ENCODE assay signal across 8 cellular contexts in the genomic region with DNA sequence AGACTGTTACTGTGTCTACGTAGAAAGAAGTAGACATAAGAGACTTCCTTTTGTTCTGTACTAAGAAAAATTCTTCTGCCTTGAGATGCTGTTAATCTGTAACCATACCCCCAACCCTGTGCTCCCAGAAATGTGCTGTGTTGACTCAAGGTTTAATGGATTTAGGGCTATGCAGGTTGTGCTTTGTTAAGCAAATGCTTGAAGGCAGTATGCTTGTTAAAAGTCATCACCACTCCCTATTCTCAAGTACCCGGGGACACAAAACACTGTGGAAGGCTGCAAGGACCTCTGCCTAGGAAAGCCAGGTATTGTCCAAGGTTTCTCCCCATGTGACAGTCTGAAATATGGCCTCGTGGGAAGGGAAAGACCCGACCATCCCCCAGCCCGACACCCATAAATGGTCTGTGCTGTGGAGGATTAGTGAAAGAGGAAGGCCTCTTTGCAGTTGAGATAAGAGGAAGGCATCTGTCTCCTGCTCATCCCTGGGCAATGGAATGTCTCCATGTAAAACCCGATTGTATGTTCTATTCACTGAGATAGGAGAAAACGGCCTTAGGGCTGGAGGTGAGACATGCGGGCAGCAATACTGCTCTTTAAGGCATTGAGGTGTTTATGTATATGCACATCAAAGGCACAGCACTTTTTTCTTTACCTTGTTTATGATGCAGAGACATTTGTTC. TPM values are rescaled to one million over a fixed set of nuclear protein-coding genes. Genes with fewer than 3 reads are reported as not detected.
"Had no signal": no experiment of that assay in that cellular context is flagged by ENCODE, and none has a peak within 500 bp of the region (broad histone marks: within the 10 kb centered on the region; RNA-seq: fewer than 3 reads in every experiment).

No MANE protein-coding gene starts in this region.

RNA-seq across cellular contexts. Expression of gene ZNF578, which starts 32.3 kb away (rescaled TPM):
- total RNA-seq: HT-29, MCF 10A, NCI-H460, OCI-LY7, PC-9 had no signal

RNA-seq across cellular contexts. Expression of gene ZNF534, which starts 56.8 kb away (rescaled TPM):
- total RNA-seq: HT-29, LHCN-M2, MCF 10A, NCI-H460, OCI-LY7, PC-9, Peyer's patch, RPMI7951 had no signal
